Comparison of ENCODE assay signal across 17 cellular contexts in genomic region chr2:207694811-207695281, GRCh38. TPM values are rescaled to one million over a fixed set of nuclear protein-coding genes. Genes with fewer than 3 reads are reported as not detected.
A peak's percentile ranks its signal among the peaks of the same experiment; 100 is the strongest.
DNase-seq lines count a peak whose midpoint lies in the region; ATAC-seq, FAIRE-seq and TF ChIP-seq lines count a peak whose summit lies in the region.
"Had no signal": no experiment of that assay in that cellular context is flagged by ENCODE, and none has a peak within 500 bp of the region (broad histone marks: within the 10 kb centered on the region; RNA-seq: fewer than 3 reads in every experiment).

No MANE protein-coding gene starts in this region.

- H3K4me3 Mint-ChIP-seq in CD14-positive monocyte (no peak overlapping the region), T-cell (no peak overlapping the region)
- H3K4me3 Mint-ChIP-seq: natural killer cell, WTC11 had no signal

- in situ Hi-C loops in HepG2 (cut with HindIII; ENCODE audit: extremely low pct_ligation_motif_present, low pct_unique_long_range_greater_than_20kb), result no loop called here

- H3K36me3 Mint-ChIP-seq in CD14-positive monocyte (peaks cover 0 to 2% of the 10 kb centered on the region in 2 donors), T-cell (no peaks in the 10 kb centered on the region)
- H3K36me3 Mint-ChIP-seq: natural killer cell, WTC11 had no signal

- POLR2A ChIA-PET in HepG2 (lab: Yijun Ruan, JAX) (interaction anchor here (0.7 to 1.2 kb wide), 3 partner anchors 16 to 65 kb away, joined by 4 read pairs; partner anchors contain the start of gene CCNYL1), T-cell (lab: Charles Lee) (interaction anchor here in 1 of 2 donors (0.5 kb wide), 1 partner anchor 10 kb away, joined by 4 read pairs; no protein-coding TSS in a partner anchor)

- H3K9me3 ChIP-seq in HepG2 (ENCODE audit: low read length) (no peaks in the 10 kb centered on the region), right lobe of liver (no peaks in the 10 kb centered on the region)
- H3K9me3 ChIP-seq: esophagus squamous epithelium had no signal

- no peak overlapping the region for H2AFZ ChIP-seq in HepG2 (ENCODE audit: low read length)

- CTCF ChIA-PET in HepG2 (lab: Yijun Ruan, JAX; ENCODE audit: low intra/inter-chr PET ratio, low total read pairs), result no interaction called here
- CTCF ChIA-PET in T-cell (lab: Charles Lee), result interaction anchor here (0.6 to 1.7 kb wide), 4 partner anchors 16 to 251 kb away, joined by 3 to 6 read pairs (median 4); partner anchors contain the start of gene CCNYL1 (in 1 of the 2)

- H3K27me3 Mint-ChIP-seq in CD14-positive monocyte (ENCODE audit: low read depth in 3 of 3) (peaks cover 0 to 2% (median 0%) of the 10 kb centered on the region in 3 donors), T-cell (peaks cover 0 to 2% of the 10 kb centered on the region in 2 donors)

- DNase-seq in HepG2 (ENCODE audit: low spot score), result no peak
- DNase-seq in right lobe of liver, result no peak
- peak; percentile 28 for DNase-seq in M059J (ENCODE audit: low read depth)
- peak; percentile 38 for DNase-seq in fibroblast of gingiva (ENCODE audit: low read depth)
- DNase-seq in CD14-positive monocyte (ENCODE audit: low spot score), result no peak
- no peak for DNase-seq in T-cell
- DNase-seq: activated effector memory CD4-positive, alpha-beta T cell treated with Interleukin-2 at 50 U/mL for 16 hours; esophagus squamous epithelium; Karpas-422; left ventricle myocardium superior; natural killer cell; NCI-H1930; NCI-H524 had no signal

- 0 out of 5 replicates have a peak, but pooled peaks cover 0 to 6% of the 10 kb centered on the region in 2 experiments for H3K27me3 ChIP-seq in HepG2 (ENCODE audit: control insufficient read depth in 1 of 2, insufficient read depth in 2 of 2, low read length in 2 of 2)
- no peaks in the 10 kb centered on the region for H3K27me3 ChIP-seq in right lobe of liver
- H3K27me3 ChIP-seq: esophagus squamous epithelium had no signal

- H3K9me3 Mint-ChIP-seq in CD14-positive monocyte, result peaks cover 0 to 5% (median 0%) of the 10 kb centered on the region in 7 donors
- H3K9me3 Mint-ChIP-seq in T-cell, result no peaks in the 10 kb centered on the region
- H3K9me3 Mint-ChIP-seq: natural killer cell had no signal

- peak overlapping the region; percentile 23 for H3K4me2 ChIP-seq in HepG2 (ENCODE audit: low read depth, low read length)

- peak; percentile 50 for FAIRE-seq in HepG2 (lab: Jason Lieb, UNC)
- FAIRE-seq: RCC 7860 had no signal

- no peak for TF ChIP-seq RAD21 in HepG2 (CRISPR knock-in tag; IDR thresholded peaks at IDR 0.05)

- H4K20me1 ChIP-seq in HepG2 (ENCODE audit: insufficient read depth, low read length), result no peaks in the 10 kb centered on the region

- ATAC-seq in HepG2, result no peak
- no peak for ATAC-seq in right lobe of liver
- ATAC-seq in esophagus mucosa, result no peak
- no peak for ATAC-seq in T-cell (replicated peaks in 1 of 4)
- ATAC-seq in GM21528 (IDR thresholded peaks at IDR 0.05; ENCODE audit: low FRiP score, unreplicated experiment), result no peak
- ATAC-seq: left ventricle myocardium superior, natural killer cell, WTC11 had no signal

- H3K36me3 ChIP-seq in HepG2 (replicated peaks in 1 of 2; ENCODE audit: control insufficient read depth in 1 of 2, insufficient read depth in 2 of 2, low read length in 2 of 2), result no peaks in the 10 kb centered on the region
- H3K36me3 ChIP-seq in right lobe of liver, result no peaks in the 10 kb centered on the region
- H3K36me3 ChIP-seq: esophagus squamous epithelium had no signal

- no TSS peak for BruUV-seq in HepG2 (replicated peaks; lab: Mats Ljungman, UMichigan)

- H3K27ac Mint-ChIP-seq in CD14-positive monocyte, result no peak overlapping the region
- no peak overlapping the region for H3K27ac Mint-ChIP-seq in T-cell
- H3K27ac Mint-ChIP-seq: natural killer cell, WTC11 had no signal

- H3K79me2 ChIP-seq in HepG2 (ENCODE audit: insufficient read depth, low read length), result no peaks in the 10 kb centered on the region

- H3K4me3 ChIP-seq in HepG2 (replicated peaks in 1 of 3; ENCODE audit: insufficient read depth in 1 of 3, low read depth in 2 of 3, low read length in 3 of 3) (no peak overlapping the region), right lobe of liver (no peak overlapping the region)
- H3K4me3 ChIP-seq: esophagus squamous epithelium had no signal

- no peak overlapping the region for H3K9ac ChIP-seq in HepG2 (ENCODE audit: insufficient read depth, low read depth, low read length)

- H3K4me1 ChIP-seq in HepG2 (ENCODE audit: insufficient read depth, low read length) (peaks cover 46% of the 10 kb centered on the region), right lobe of liver (no peaks in the 10 kb centered on the region)

- TF ChIP-seq POLR2A in HepG2 (IDR thresholded peaks at IDR 0.05; ENCODE audit: insufficient read depth in 1 of 2, low read depth in 2 of 2, low read length in 2 of 2) (no peak), right lobe of liver (IDR thresholded peaks at IDR 0.05) (no peak)

- H3K4me1 Mint-ChIP-seq in CD14-positive monocyte (peaks cover 63% of the 10 kb centered on the region), T-cell (peaks cover 0 to 4% (median 3%) of the 10 kb centered on the region in 3 donors)

- no peak overlapping the region for H3K27ac ChIP-seq in HepG2 (ENCODE audit: extremely low read length, insufficient read depth, low read length)
- no peak overlapping the region for H3K27ac ChIP-seq in right lobe of liver
- H3K27ac ChIP-seq: esophagus squamous epithelium had no signal

- TF ChIP-seq EP300 in HepG2 (IDR thresholded peaks at IDR 0.05; ENCODE audit: low read depth in 2 of 2, low read length in 2 of 2), result no peak
- TF ChIP-seq EP300 in HepG2 (CRISPR knock-in tag; IDR thresholded peaks at IDR 0.05; ENCODE audit: borderline replicate concordance), result no peak

- 3% methylated on average over 4 of the region's 4 CpGs for WGBS in HepG2 (ENCODE audit: low lambda C conversion rate)
- WGBS in right lobe of liver (ENCODE audit: insufficient coverage, low coverage, low lambda C conversion rate, missing lambda C conversion rate), result 63% methylated on average over 4 of the region's 4 CpGs

- intact Hi-C loops in HepG2 (cut with micrococcal nuclease; ENCODE audit: unreplicated experiment) (loop anchor here (5.0 kb wide), 1 partner anchor 68 kb away; the partner anchor contains the start of gene METTL21A), right lobe of liver (cut with DNase I) (loop anchor here in 1 of 2 donors (10.0 kb wide), 1 partner anchor 60 kb away; no protein-coding TSS in a partner anchor), CD14-positive monocyte (cut with micrococcal nuclease) (no loop called here)

- TF ChIP-seq CTCF in HepG2 (CRISPR knock-in tag; IDR thresholded peaks at IDR 0.05) (no peak), right lobe of liver (IDR thresholded peaks at IDR 0.05) (no peak), CD14-positive monocyte (IDR thresholded peaks at IDR 0.05) (no peak)

TF ChIP-seq in HepG2, 621 proteins besides CTCF, POLR2A, EP300 and RAD21:
- TF ChIP-seq, protein P1, sequence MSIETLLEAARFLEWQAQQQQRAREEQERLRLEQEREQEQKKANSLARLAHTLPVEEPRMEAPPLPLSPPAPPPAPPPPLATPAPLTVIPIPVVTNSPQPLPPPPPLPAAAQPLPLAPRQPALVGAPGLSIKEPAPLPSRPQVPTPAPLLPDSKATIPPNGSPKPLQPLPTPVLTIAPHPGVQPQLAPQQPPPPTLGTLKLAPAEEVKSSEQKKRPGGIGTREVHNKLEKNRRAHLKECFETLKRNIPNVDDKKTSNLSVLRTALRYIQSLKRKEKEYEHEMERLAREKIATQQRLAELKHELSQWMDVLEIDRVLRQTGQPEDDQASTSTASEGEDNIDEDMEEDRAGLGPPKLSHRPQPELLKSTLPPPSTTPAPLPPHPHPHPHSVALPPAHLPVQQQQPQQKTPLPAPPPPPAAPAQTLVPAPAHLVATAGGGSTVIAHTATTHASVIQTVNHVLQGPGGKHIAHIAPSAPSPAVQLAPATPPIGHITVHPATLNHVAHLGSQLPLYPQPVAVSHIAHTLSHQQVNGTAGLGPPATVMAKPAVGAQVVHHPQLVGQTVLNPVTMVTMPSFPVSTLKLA (IDR thresholded peaks at IDR 0.05), result peak; percentile 28; the same call in 1 of the 2 replicates
- TF ChIP-seq HNRNPL (IDR thresholded peaks at IDR 0.05; ENCODE audit: low read depth, low read length), result no peak

RNA-seq across cellular contexts. Expression of gene CCNYL1, which starts 16.6 kb away (rescaled TPM):
- 12.5 and 20.2 TPM in 2 replicates for total RNA-seq in HepG2 (2016; rRNA removed; fragmentation: Illumina TruSeq; extraction: Trizol)
- 27.0 and 29.5 TPM in 2 replicates for total RNA-seq in HepG2 (2016; cell fraction: cytosol; rRNA removed; fragmentation: Illumina TruSeq; extraction: Trizol; ENCODE audit: low read depth)
- 10.0 and 17.8 TPM in 2 replicates for total RNA-seq in HepG2 (2016; cell fraction: insoluble cytoplasmic fraction; rRNA removed; fragmentation: Illumina TruSeq; extraction: Trizol)
- total RNA-seq in HepG2 (2016; cell fraction: membrane; rRNA removed; fragmentation: Illumina TruSeq; extraction: Trizol), result 33.7 and 38.3 TPM in 2 replicates
- 16.4 and 19.2 TPM in 2 replicates for total RNA-seq in HepG2 (2016; cell fraction: nucleus; rRNA removed; fragmentation: Illumina TruSeq; extraction: Trizol)
- polyA plus RNA-seq in HepG2 (2011; rRNA removed), result 13.8 and 16.2 TPM in 2 replicates
- polyA plus RNA-seq in HepG2 (2011; cell fraction: cytosol; rRNA removed), result 6.9 and 11.0 TPM in 2 replicates
- polyA plus RNA-seq in HepG2 (2011; cell fraction: nucleus; rRNA removed), result 9.8 and 10.3 TPM in 2 replicates
- polyA plus RNA-seq in HepG2 (2012), result 17.2 and 21.4 TPM in 2 replicates
- 43.2 and 48.7 TPM in 2 replicates for polyA plus RNA-seq in HepG2 (2016; cell fraction: cytosol; fragmentation: Illumina TruSeq; extraction: Trizol; ENCODE audit: low read depth)
- 35.4 and 41.7 TPM in 2 replicates for polyA plus RNA-seq in HepG2 (2016; cell fraction: insoluble cytoplasmic fraction; fragmentation: Illumina TruSeq; extraction: Trizol; ENCODE audit: low read depth)
- polyA plus RNA-seq in HepG2 (2016; cell fraction: membrane; fragmentation: Illumina TruSeq; extraction: Trizol; ENCODE audit: low read depth), result 77.8 and 84.1 TPM in 2 replicates
- polyA plus RNA-seq in HepG2 (2016; cell fraction: nucleus; fragmentation: Illumina TruSeq; extraction: Trizol; ENCODE audit: insufficient read depth, low read depth), result 34.4 and 39.4 TPM in 2 replicates
- 3.2 and 9.0 TPM in 2 replicates for polyA minus RNA-seq in HepG2 (2011; rRNA and poly(A)+ RNA removed; ENCODE audit: low replicate concordance)
- polyA minus RNA-seq in HepG2 (2011; cell fraction: cytosol; rRNA and poly(A)+ RNA removed), result 16.2 and 19.4 TPM in 2 replicates
- polyA minus RNA-seq in HepG2 (2011; cell fraction: nucleus; rRNA and poly(A)+ RNA removed), result 19.1 and 23.7 TPM in 2 replicates
- total RNA-seq in right lobe of liver, result 10 to 100 TPM in 2 of 6 experiments, 1 to 10 TPM in 4; 7.1 to 11.9 (median 9.4) TPM
- 7.9 and 14.5 TPM in 2 replicates for total RNA-seq in M059J (2014; rRNA removed; shearing (Covaris generic))
- polyA plus RNA-seq in CD14-positive monocyte, result 1 to 10 TPM; 4.1 to 4.6 TPM
- total RNA-seq in esophagus mucosa, result 19.0 TPM
- total RNA-seq in T-cell, result 10 to 100 TPM in 3 of 5 donors, 1 to 10 TPM in 2; 9.0 to 13.6 (median 11.0) TPM

Comparison
In these comparisons a context has a peak if more than half of its experiments do, and no peak if none do; other contexts are left out.
1. DNase-seq: peak in M059J (single experiment) and fibroblast of gingiva (single experiment); none in HepG2 (single experiment), right lobe of liver (0 of 3), CD14-positive monocyte (single experiment) and T-cell (0 of 34).